16 cellular contexts compared by ENCODE assay signal in genomic region chr11:78127408-78127807, GRCh38. TPM values are rescaled to one million over a fixed set of nuclear protein-coding genes. Genes with fewer than 3 reads are reported as not detected.
DNase-seq lines count a peak whose midpoint lies in the region; ATAC-seq and TF ChIP-seq lines count a peak whose summit lies in the region.
"Had no signal": no experiment of that assay in that cellular context is flagged by ENCODE, and none has a peak within 500 bp of the region (broad histone marks: within the 10 kb centered on the region; RNA-seq: fewer than 3 reads in every experiment).

No MANE protein-coding gene starts in this region.

- peak; percentile 45 for ATAC-seq in left lobe of liver
- ATAC-seq: GM12878 had no signal

- no peak overlapping the region for H2BK5ac ChIP-seq in H9 (ENCODE audit: insufficient read length, low read length)

- whole genome bisulfite sequencing in hepatocyte (ENCODE audit: low lambda C conversion rate, missing lambda C conversion rate) = 100% methylated on average over 3 of the region's 4 CpGs
- no CpG with 5 or more reads among the region's 4 CpGs for WGBS in H9 (ENCODE audit: extremely low coverage, insufficient read length, low lambda C conversion rate)

- no peak overlapping the region for H3K4me3 Mint-ChIP-seq in activated naive CD4-positive, alpha-beta T cell treated with anti-CD3 and anti-CD28 coated beads for 36 hours
- no peak overlapping the region for H3K4me3 Mint-ChIP-seq in H9
- H3K4me3 Mint-ChIP-seq: B cell; CD4-positive, alpha-beta T cell had no signal

- no peak overlapping the region for H3K27ac Mint-ChIP-seq in activated naive CD4-positive, alpha-beta T cell treated with anti-CD3 and anti-CD28 coated beads for 36 hours
- H3K27ac Mint-ChIP-seq in H9 = no peak overlapping the region; a peak in 1 of 7 replicates
- H3K27ac Mint-ChIP-seq: B cell; CD4-positive, alpha-beta T cell had no signal

- H2AFZ ChIP-seq in hepatocyte (no peak overlapping the region), H9 (ENCODE audit: low read length) (no peak overlapping the region)
- H2AFZ ChIP-seq: GM23248 had no signal

- peaks cover 9% of the 10 kb centered on the region for H3K4me1 Mint-ChIP-seq in activated naive CD4-positive, alpha-beta T cell treated with anti-CD3 and anti-CD28 coated beads for 36 hours (ENCODE audit: low read depth)
- peaks cover 0 to 3% of the 10 kb centered on the region in 2 experiments; a peak in 1 of 4 replicates for H3K4me1 Mint-ChIP-seq in H9
- H3K4me1 Mint-ChIP-seq: B cell had no signal

- H4K8ac ChIP-seq in H9 (replicated peaks; ENCODE audit: insufficient read length, low read depth, low read length) = no peak overlapping the region

- H3K9me2 ChIP-seq in hepatocyte (replicated peaks; ENCODE audit: insufficient read depth) = no peaks in the 10 kb centered on the region

- no peaks in the 10 kb centered on the region for H3K23me2 ChIP-seq in H9 (ENCODE audit: insufficient read length, low read depth, low read length, poor library complexity, severe bottlenecking)

- no peaks in the 10 kb centered on the region for H3K36me3 ChIP-seq in hepatocyte (replicated peaks; ENCODE audit: insufficient read depth, low read depth)

- H3K4me3 ChIP-seq in NB4 (ENCODE audit: low read depth, low read length) (no peak overlapping the region), hepatocyte (no peak overlapping the region)
- H3K4me3 ChIP-seq: GM12878, GM23248 had no signal

- no peak overlapping the region for H3K4ac ChIP-seq in H9 (ENCODE audit: low read depth, low read length)

- no peak overlapping the region for H3K4me2 ChIP-seq in hepatocyte
- H3K4me2 ChIP-seq in H9 (ENCODE audit: insufficient read depth, insufficient read length, low read length) = no peak overlapping the region

- H4K20me1 ChIP-seq in hepatocyte (ENCODE audit: insufficient read depth, poor library complexity, severe bottlenecking) (no peaks in the 10 kb centered on the region), H9 (ENCODE audit: control insufficient read depth, insufficient read depth, insufficient read length) (no peaks in the 10 kb centered on the region)

- no peaks in the 10 kb centered on the region for H3K9me3 ChIP-seq in hepatocyte (ENCODE audit: low read depth)
- no peaks in the 10 kb centered on the region for H3K9me3 ChIP-seq in H9 (ENCODE audit: control insufficient read depth, low read depth, low read length)

- H2BK15ac ChIP-seq in H9 (ENCODE audit: low read depth, low read length) = no peak overlapping the region

- H3K23ac ChIP-seq in H9 (ENCODE audit: insufficient read length, low read depth, low read length) = no peak overlapping the region

- peak; percentile 19 for DNase-seq in SKM-1 treated with dmso at 0.1 percent for 144 hours (lab: John Stamatoyannopoulos, UW; ENCODE audit: unreplicated experiment)
- no peak for DNase-seq in SKM-1 (lab: John Stamatoyannopoulos, UW; ENCODE audit: unreplicated experiment)
- peak; percentile 69 for DNase-seq in NB4 (ENCODE audit: low read depth)
- DNase-seq in left lobe of liver (ENCODE audit: low spot score) = no peak
- no peak for DNase-seq in activated naive CD4-positive, alpha-beta T cell treated with anti-CD3 and anti-CD28 coated beads for 36 hours
- no peak for DNase-seq in NCI-H1930 (lab: John Stamatoyannopoulos, UW)
- no peak for DNase-seq in hepatocyte (ENCODE audit: low spot score)
- DNase-seq in H9 = no peak
- DNase-seq: ACHN; C1 segment of cervical spinal cord; Calu3; CD4-positive, alpha-beta T cell; DMS 273 treated with DMSO at 0.1 percent for 48 hours; GM23248 had no signal

- H3K9ac ChIP-seq in H9 (ENCODE audit: extremely low read depth, insufficient read length, low read length) = no peak overlapping the region
- H3K9ac ChIP-seq: GM23248 had no signal

- H3K9me3 Mint-ChIP-seq in activated naive CD4-positive, alpha-beta T cell treated with anti-CD3 and anti-CD28 coated beads for 36 hours = no peaks in the 10 kb centered on the region
- no peaks in the 10 kb centered on the region for H3K9me3 Mint-ChIP-seq in H9
- H3K9me3 Mint-ChIP-seq: CD4-positive, alpha-beta T cell had no signal

- TF ChIP-seq CTCF in NB4 (IDR thresholded peaks at IDR 0.05; ENCODE audit: low read depth, low read length) (no peak), hepatocyte (IDR thresholded peaks at IDR 0.05; ENCODE audit: poor library complexity) (no peak), H9 (conservative IDR thresholded peaks at IDR 0.05) (no peak)

- no peaks in the 10 kb centered on the region for H3K27me3 Mint-ChIP-seq in activated naive CD4-positive, alpha-beta T cell treated with anti-CD3 and anti-CD28 coated beads for 36 hours (ENCODE audit: low read depth)
- H3K27me3 Mint-ChIP-seq in H9 (ENCODE audit: low read depth) = no peaks in the 10 kb centered on the region
- H3K27me3 Mint-ChIP-seq: B cell; CD4-positive, alpha-beta T cell had no signal

- no peak overlapping the region for H3T11ph ChIP-seq in H9 (ENCODE audit: low read length)

- H3K36me3 Mint-ChIP-seq in activated naive CD4-positive, alpha-beta T cell treated with anti-CD3 and anti-CD28 coated beads for 36 hours (ENCODE audit: low read depth) = peaks cover 9% of the 10 kb centered on the region
- H3K36me3 Mint-ChIP-seq in H9 (ENCODE audit: insufficient read depth in 1 of 3, low read depth in 3 of 3) = peaks cover 5 to 29% (median 13%) of the 10 kb centered on the region in 3 experiments; a peak in 6 of 7 replicates

- H3K27ac ChIP-seq in hepatocyte = no peak overlapping the region
- H3K27ac ChIP-seq in H9 (ENCODE audit: insufficient read length, low read depth, low read length) = no peak overlapping the region
- H3K27ac ChIP-seq: GM23248 had no signal

- H3K18ac ChIP-seq in H9 (ENCODE audit: insufficient read length, low read depth, low read length) = no peak overlapping the region

- CTCF ChIA-PET in activated naive CD4-positive, alpha-beta T cell treated with anti-CD3 and anti-CD28 coated beads for 36 hours (lab: Charles Lee) = interaction anchor here (0.7 kb wide), 1 partner anchor 445 kb away, joined by 3 read pairs; no protein-coding TSS in a partner anchor

- H3K27me3 ChIP-seq in hepatocyte (no peaks in the 10 kb centered on the region), H9 (ENCODE audit: insufficient read depth, low read length) (no peaks in the 10 kb centered on the region)

- no peak overlapping the region for H2BK120ac ChIP-seq in H9 (ENCODE audit: low read depth, low read length, poor library complexity, severe bottlenecking)

- H3K14ac ChIP-seq in H9 (ENCODE audit: insufficient read depth, low read length) = no peak overlapping the region

- no peak for TF ChIP-seq POLR2A in NB4 (IDR thresholded peaks at IDR 0.05; ENCODE audit: extremely low read depth, insufficient read length)

- intact Hi-C loops in activated naive CD4-positive, alpha-beta T cell treated with anti-CD3 and anti-CD28 coated beads for 36 hours (cut with micrococcal nuclease) = no loop called here

- no peak overlapping the region for H3K56ac ChIP-seq in H9 (ENCODE audit: insufficient read length, low read depth, low read length)

- no peak overlapping the region for H2BK12ac ChIP-seq in H9 (ENCODE audit: insufficient read length, low read depth, low read length)

- no peak overlapping the region for H2AK5ac ChIP-seq in H9 (ENCODE audit: insufficient read length, low read length)

- peaks cover 3% of the 10 kb centered on the region for H3K79me1 ChIP-seq in H9 (ENCODE audit: insufficient read depth, low read depth, low read length, poor library complexity, severe bottlenecking)

- no peak overlapping the region for H2BK20ac ChIP-seq in H9 (ENCODE audit: low read depth, low read length, poor library complexity, severe bottlenecking)

- H4K5ac ChIP-seq in H9 (ENCODE audit: insufficient read length, low read depth, low read length) = no peak overlapping the region

- H3K4me1 ChIP-seq in hepatocyte (ENCODE audit: insufficient read depth) (no peaks in the 10 kb centered on the region), H9 (ENCODE audit: insufficient read depth, low read length) (no peaks in the 10 kb centered on the region)

- H4K91ac ChIP-seq in H9 (ENCODE audit: insufficient read length, low read depth, low read length) = no peak overlapping the region

- H3K79me2 ChIP-seq in hepatocyte = no peaks in the 10 kb centered on the region
- H3K79me2 ChIP-seq in H9 (ENCODE audit: insufficient read depth, low read length) = no peaks in the 10 kb centered on the region

RNA-seq across cellular contexts. Expression of gene ALG8, which starts 12.0 kb away (rescaled TPM):
- total RNA-seq in left lobe of liver (29.6 TPM), hepatocyte (43.1 and 66.8 TPM in 2 replicates), H9 (2021) (77.5 and 78.8 TPM in 2 replicates)
- total RNA-seq in activated naive CD4-positive, alpha-beta T cell treated with anti-CD3 and anti-CD28 coated beads for 36 hours = 10 to 100 TPM; 35.1 to 35.9 TPM
- 62.0 and 74.3 TPM in 2 replicates for polyA plus RNA-seq in hepatocyte

RNA-seq across cellular contexts. Expression of gene NDUFC2, which starts 47.7 kb away (rescaled TPM):
- 210 TPM for total RNA-seq in left lobe of liver
- 100 to 1,000 TPM; 180 to 183 TPM for total RNA-seq in activated naive CD4-positive, alpha-beta T cell treated with anti-CD3 and anti-CD28 coated beads for 36 hours
- total RNA-seq in hepatocyte = 107 and 115 TPM in 2 replicates
- 442 and 481 TPM in 2 replicates for polyA plus RNA-seq in hepatocyte
- 247 and 260 TPM in 2 replicates for total RNA-seq in H9 (2021)

Comparison
In these comparisons a context has a peak if more than half of its experiments do, and no peak if none do; other contexts are left out.
1. DNase-seq: peak in SKM-1 treated with dmso at 0.1 percent for 144 hours (single experiment) and NB4 (single experiment); none in SKM-1 (single experiment), left lobe of liver (single experiment), activated naive CD4-positive, alpha-beta T cell treated with anti-CD3 and anti-CD28 coated beads for 36 hours (single experiment), NCI-H1930 (0 of 2), hepatocyte (single experiment) and H9 (single experiment).